8 cellular contexts compared by ENCODE assay signal in genomic region chr9:113657765-113658564, GRCh38.
DNase-seq lines count a peak whose midpoint lies in the region; ATAC-seq and TF ChIP-seq lines count a peak whose summit lies in the region.

No MANE protein-coding gene starts in this region.

- intact Hi-C loops in dorsolateral prefrontal cortex (cut with DNase I): loop anchor here (2.0 to 5.0 kb wide), 5 partner anchors 126 to 736 kb away; partner anchors contain the start of genes CDC26 (in 2 of the 2), PRPF4 (in 2 of the 2) and ALAD (in 1 of the 2)

- TF ChIP-seq CTCF in BE2C (IDR thresholded peaks at IDR 0.05; ENCODE audit: low read depth, low read length) (peak; percentile 98), dorsolateral prefrontal cortex (IDR thresholded peaks at IDR 0.05 in 54 of 56, conservative IDR thresholded peaks at IDR 0.05 in 2 of 56; ENCODE audit: low read depth in 1 of 56, partially characterized antibody in 56 of 56) (peak; percentile 82 to 99 (median 97)), lung (IDR thresholded peaks at IDR 0.05; ENCODE audit: control extremely low read depth, extremely low read depth) (peak; percentile 96)

- DNase-seq in BE2C: peak; percentile 89
- peak; percentile 82 for DNase-seq in NCI-H69 (lab: John Stamatoyannopoulos, UW)
- DNase-seq in activated CD4-positive, alpha-beta T cell treated with anti-CD3 and anti-CD28 coated beads, Interleukin-2, amount 50 U/mL, for 24 hours (ENCODE audit: low read depth in 1 of 2, low spot score in 1 of 2): peak; percentile 66 to 72
- DNase-seq in dorsolateral prefrontal cortex: peak; percentile 79 to 89 (median 86)
- DNase-seq in lung (ENCODE audit: low spot score): peak; percentile 86
- peak; percentile 72 for DNase-seq in stimulated activated CD8-positive, alpha-beta memory T cell treated with anti-CD3 and anti-CD28 coated beads, Interleukin-15, amount 100 ng/mL, for 1 hour (ENCODE audit: low read depth)

- WGBS in lung, 2 donors: 30 to 38% methylated on average over 14 of the region's 14 CpGs

- H3K27me3 ChIP-seq in BE2C (no peaks in the 10 kb centered on the region; the same call in 1 of the 2 replicates), dorsolateral prefrontal cortex (peaks cover 0 to 15% (median 0%) of the 10 kb centered on the region in 45 donors), lung (ENCODE audit: control insufficient read depth, insufficient read depth) (no peaks in the 10 kb centered on the region)

- H3K9me3 ChIP-seq in BE2C: no peaks in the 10 kb centered on the region
- H3K9me3 ChIP-seq in lung (ENCODE audit: control insufficient read depth in 2 of 2, insufficient read depth in 1 of 2, low read length in 1 of 2): no peaks in the 10 kb centered on the region

- no peak overlapping the region for H3K4me3 ChIP-seq in BE2C (ENCODE audit: low read depth, low read length)
- no peak overlapping the region for H3K4me3 ChIP-seq in dorsolateral prefrontal cortex
- H3K4me3 ChIP-seq in lung: no peak overlapping the region

- no peak overlapping the region for H3K27ac ChIP-seq in dorsolateral prefrontal cortex
- peak overlapping the region in 1 of 2 donors; percentile 6 for H3K27ac ChIP-seq in lung (ENCODE audit: low read depth in 1 of 2, low read length in 1 of 2)

- H3K4me1 ChIP-seq in BE2C (peaks cover 4% of the 10 kb centered on the region; the same call in 1 of the 2 replicates), lung (ENCODE audit: control insufficient read depth in 2 of 2, insufficient read depth in 2 of 2, low read length in 2 of 2) (peaks cover 0 to 10% of the 10 kb centered on the region in 2 donors)

- H3K36me3 ChIP-seq in BE2C (no peaks in the 10 kb centered on the region), lung (ENCODE audit: control insufficient read depth in 2 of 2, insufficient read depth in 2 of 2, low read length in 2 of 2) (no peaks in the 10 kb centered on the region)

- ATAC-seq in GM19035 (IDR thresholded peaks at IDR 0.05; ENCODE audit: unreplicated experiment) (peak; percentile 81), HG03460 (IDR thresholded peaks at IDR 0.05; ENCODE audit: unreplicated experiment) (peak; percentile 85), lung (ENCODE audit: insufficient read depth, low FRiP score) (peak; percentile 73)
